In genomic region chr1:54879872-54880271, GRCh38 we compare ENCODE assay signal across 28 cellular contexts.
"Had no signal": no experiment of that assay in that cellular context is flagged by ENCODE, and none has a peak within 500 bp of the region (broad histone marks: within the 10 kb centered on the region; RNA-seq: fewer than 3 reads in every experiment).

No MANE protein-coding gene starts in this region.

- H3K27ac Mint-ChIP-seq: activated CD4-positive, alpha-beta T cell treated with anti-CD3 and anti-CD28 coated beads, Interleukin-2, amount 10 ng/mL, durations not matched to agents 24 days and 14 days; activated CD8-positive, alpha-beta T cell treated with anti-CD3 and anti-CD28 coated beads for 36 hours; activated naive CD4-positive, alpha-beta T cell treated with anti-CD3 and anti-CD28 coated beads, Interleukin-2, amount 50 U/mL, for 24 hours; activated T-cell treated with anti-CD3 and anti-CD28 coated beads, Interleukin-2, amount 50 U/mL, for 72 hours; activated T-helper 17 cell treated with anti-CD3 and anti-CD28 coated beads, Interleukin-2, amount 50 U/mL, for 72 hours had no signal

- H3K27ac ChIP-seq: body of pancreas had no signal

- H3K27me3 ChIP-seq: adrenal gland, body of pancreas had no signal

- H3K4me3 ChIP-seq: adrenal gland, body of pancreas had no signal

- ATAC-seq: activated CD8-positive, alpha-beta T cell treated with anti-CD3 and anti-CD28 coated beads for 36 hours; activated T-cell treated with anti-CD3 and anti-CD28 coated beads, Interleukin-2, amount 50 U/mL, for 72 hours; activated T-helper 17 cell treated with anti-CD3 and anti-CD28 coated beads, Interleukin-2, amount 50 U/mL, for 72 hours; body of pancreas had no signal

- FAIRE-seq: astrocyte, bronchial epithelial cell had no signal

- H3K4me3 Mint-ChIP-seq: activated CD4-positive, alpha-beta T cell treated with anti-CD3 and anti-CD28 coated beads, Interleukin-2, amount 10 ng/mL, durations not matched to agents 24 days and 14 days; activated CD8-positive, alpha-beta T cell treated with anti-CD3 and anti-CD28 coated beads for 36 hours; activated naive CD4-positive, alpha-beta T cell treated with anti-CD3 and anti-CD28 coated beads, Interleukin-2, amount 50 U/mL, for 24 hours; activated T-cell treated with anti-CD3 and anti-CD28 coated beads, Interleukin-2, amount 50 U/mL, for 72 hours; activated T-helper 17 cell treated with anti-CD3 and anti-CD28 coated beads, Interleukin-2, amount 50 U/mL, for 72 hours had no signal

- H3K9me3 Mint-ChIP-seq: activated CD4-positive, alpha-beta T cell treated with anti-CD3 and anti-CD28 coated beads, Interleukin-2, amount 10 ng/mL, durations not matched to agents 24 days and 14 days; activated CD8-positive, alpha-beta T cell treated with anti-CD3 and anti-CD28 coated beads for 36 hours; activated naive CD4-positive, alpha-beta T cell treated with anti-CD3 and anti-CD28 coated beads, Interleukin-2, amount 50 U/mL, for 24 hours; activated T-cell treated with anti-CD3 and anti-CD28 coated beads, Interleukin-2, amount 50 U/mL, for 72 hours; activated T-helper 17 cell treated with anti-CD3 and anti-CD28 coated beads, Interleukin-2, amount 50 U/mL, for 72 hours had no signal

- H3K9me3 ChIP-seq: body of pancreas had no signal

- DNase-seq: activated CD4-positive, alpha-beta T cell treated with anti-CD3 and anti-CD28 coated beads, Interleukin-2, amount 10 ng/mL, durations not matched to agents 24 days and 14 days; activated CD4-positive, alpha-beta T cell treated with anti-CD3 and anti-CD28 coated beads, Interleukin-2, amount 50 U/mL, for 4 hours; activated CD8-positive, alpha-beta T cell treated with anti-CD3 and anti-CD28 coated beads for 36 hours; activated gamma-delta T cell; activated naive CD4-positive, alpha-beta T cell treated with Interleukin-2 at 50 U/mL for 16 hours; activated T-cell treated with anti-CD3 and anti-CD28 coated beads, Interleukin-2, amount 50 U/mL, for 1 hour; activated T-cell treated with anti-CD3 and anti-CD28 coated beads, Interleukin-2, amount 50 U/mL, for 72 hours; adrenal gland; body of pancreas; caudate nucleus; cerebellar nuclear complex; Kasumi-1; KG1; MM.1S; MV-4-11; NCI-H1092; NCI-H1436 treated with DMSO at 0.1 percent for 48 hours; NCI-H1694 treated with DMSO at 0.1 percent for 48 hours; NCI-H2029; NCI-H345; NCI-H524 treated with DMSO at 0.1 percent for 48 hours; NCI-H748 treated with DMSO at 0.1 percent for 48 hours; Right ventricle myocardium superior; T1000 had no signal

- H3K27me3 Mint-ChIP-seq: activated CD4-positive, alpha-beta T cell treated with anti-CD3 and anti-CD28 coated beads, Interleukin-2, amount 10 ng/mL, durations not matched to agents 24 days and 14 days; activated CD8-positive, alpha-beta T cell treated with anti-CD3 and anti-CD28 coated beads for 36 hours; activated naive CD4-positive, alpha-beta T cell treated with anti-CD3 and anti-CD28 coated beads, Interleukin-2, amount 50 U/mL, for 24 hours; activated T-helper 17 cell treated with anti-CD3 and anti-CD28 coated beads, Interleukin-2, amount 50 U/mL, for 72 hours had no signal
